1 cellular context compared by ENCODE assay signal in genomic region chr2:27370026-27370815, GRCh38.
TF ChIP-seq lines count a peak whose summit lies in the region.

TSS of gene EIF2B4 (minus strand) at chr2:27370338. CDS start at chr2:27370314, 24 bp downstream.
TSS of gene SNX17 (plus strand) at chr2:27370616. CDS start at chr2:27370744, 128 bp downstream.

TF ChIP-seq in HepG2, 621 proteins besides CTCF, POLR2A, EP300 and RAD21 (continues in another document):
- 0 out of 2 replicates have a peak, but pooled peaks have one; percentile 24 for TF ChIP-seq IRF1 (CRISPR knock-in tag; IDR thresholded peaks at IDR 0.05; ENCODE audit: low read depth)
- TF ChIP-seq MYC (CRISPR knock-in tag; IDR thresholded peaks at IDR 0.05; ENCODE audit: borderline replicate concordance) = peak; percentile 98
- peak; percentile 90; the same call in 1 of the 2 replicates for TF ChIP-seq ZNF512 (CRISPR knock-in tag; IDR thresholded peaks at IDR 0.05)
- TF ChIP-seq BRD4 (CRISPR knock-in tag; IDR thresholded peaks at IDR 0.05) = peak; percentile 95
- peak; percentile 75 for TF ChIP-seq KIAA2018 (CRISPR knock-in tag; IDR thresholded peaks at IDR 0.05; ENCODE audit: borderline replicate concordance)
- peak; percentile 99 for TF ChIP-seq ZNF556 (CRISPR knock-in tag; IDR thresholded peaks at IDR 0.05; ENCODE audit: borderline replicate concordance)
- TF ChIP-seq NFRKB (IDR thresholded peaks at IDR 0.05) = peak; percentile 61
- TF ChIP-seq POLR2AphosphoS5 (IDR thresholded peaks at IDR 0.05; ENCODE audit: low read depth, low read length) = peak; percentile 97
- peak; percentile 25; the same call in 1 of the 2 replicates for TF ChIP-seq PLSCR1 (CRISPR knock-in tag; IDR thresholded peaks at IDR 0.05; ENCODE audit: borderline replicate concordance)
- peak; percentile 38; the same call in 1 of the 2 replicates for TF ChIP-seq XBP1 (CRISPR knock-in tag; IDR thresholded peaks at IDR 0.05)
- no peak for TF ChIP-seq PLRG1 (conservative IDR thresholded peaks at IDR 0.05)
- TF ChIP-seq ZBTB38 (CRISPR knock-in tag; IDR thresholded peaks at IDR 0.05) = peak; percentile 99
- TF ChIP-seq FOSL2 (CRISPR knock-in tag; IDR thresholded peaks at IDR 0.05) = peak; percentile 81; the same call in 1 of the 2 replicates
- peak; percentile 85 for TF ChIP-seq AGO2 (optimal IDR thresholded peaks at IDR 0.05; ENCODE audit: low read depth, low read length)
- TF ChIP-seq ZSCAN31 (CRISPR knock-in tag; IDR thresholded peaks at IDR 0.05; ENCODE audit: low read depth) = peak; percentile 98; the same call in 1 of the 2 replicates
- peak; percentile 98 for TF ChIP-seq DNMT1 (CRISPR knock-in tag; IDR thresholded peaks at IDR 0.05)
- peak; percentile 81 for TF ChIP-seq ZNF605 (CRISPR knock-in tag; IDR thresholded peaks at IDR 0.05)
- no peak for TF ChIP-seq NFIC (IDR thresholded peaks at IDR 0.05; ENCODE audit: low read length)
- TF ChIP-seq ZNF644 (CRISPR knock-in tag; IDR thresholded peaks at IDR 0.05; ENCODE audit: low read depth) = no peak
- TF ChIP-seq ZNF773 (CRISPR knock-in tag; IDR thresholded peaks at IDR 0.05; ENCODE audit: borderline replicate concordance) = peak; percentile 82; the same call in 1 of the 2 replicates
- TF ChIP-seq NFYC (CRISPR knock-in tag; IDR thresholded peaks at IDR 0.05) = peak; percentile 55; the same call in 1 of the 2 replicates
- peak; percentile 72 for TF ChIP-seq NCOA2 (CRISPR knock-in tag; IDR thresholded peaks at IDR 0.05)
- peak; percentile 92; the same call in 1 of the 2 replicates for TF ChIP-seq KLF12 (CRISPR knock-in tag; IDR thresholded peaks at IDR 0.05; ENCODE audit: borderline replicate concordance)
- peak; percentile 51; the same call in 1 of the 2 replicates for TF ChIP-seq HNF4A (CRISPR knock-in tag; IDR thresholded peaks at IDR 0.05)
- TF ChIP-seq ZNF3 (CRISPR knock-in tag; IDR thresholded peaks at IDR 0.05) = no peak
- no peak for TF ChIP-seq DZIP1 (CRISPR knock-in tag; IDR thresholded peaks at IDR 0.05)
- no peak; the same call in 1 of the 2 replicates for TF ChIP-seq ZNF740 (CRISPR knock-in tag; IDR thresholded peaks at IDR 0.05)
- TF ChIP-seq SIN3B (IDR thresholded peaks at IDR 0.05; ENCODE audit: low read length) = peak; percentile 75; the same call in 1 of the 2 replicates
- no peak; the same call in 1 of the 2 replicates for TF ChIP-seq ZKSCAN5 (CRISPR knock-in tag; IDR thresholded peaks at IDR 0.05)
- no peak for TF ChIP-seq GRHL1 (CRISPR knock-in tag; conservative IDR thresholded peaks at IDR 0.05)
- peak; percentile 82; the same call in 1 of the 2 replicates for TF ChIP-seq ZFAT (CRISPR knock-in tag; conservative IDR thresholded peaks at IDR 0.05)
- TF ChIP-seq HIVEP1 (CRISPR knock-in tag; IDR thresholded peaks at IDR 0.05) = peak; percentile 70
- TF ChIP-seq ZNF749 (CRISPR knock-in tag; IDR thresholded peaks at IDR 0.05; ENCODE audit: borderline replicate concordance) = peak; percentile 81; the same call in 1 of the 2 replicates
- no peak for TF ChIP-seq U2AF2 (IDR thresholded peaks at IDR 0.05; ENCODE audit: low read depth, low read length)
- TF ChIP-seq NFE2 (CRISPR knock-in tag; IDR thresholded peaks at IDR 0.05) = no peak
- TF ChIP-seq ARHGAP35 (CRISPR knock-in tag; IDR thresholded peaks at IDR 0.05; ENCODE audit: borderline replicate concordance) = peak; percentile 90
- peak; percentile 99 for TF ChIP-seq ZGPAT (CRISPR knock-in tag; IDR thresholded peaks at IDR 0.05)
- no peak for TF ChIP-seq ZNF383 (CRISPR knock-in tag; IDR thresholded peaks at IDR 0.05; ENCODE audit: borderline replicate concordance)
- TF ChIP-seq NR1H2 (CRISPR knock-in tag; IDR thresholded peaks at IDR 0.05; ENCODE audit: borderline replicate concordance, low read depth) = no peak; the same call in 1 of the 2 replicates
- TF ChIP-seq ZNF136 (CRISPR knock-in tag; IDR thresholded peaks at IDR 0.05; ENCODE audit: low read depth) = peak; percentile 98
- no peak for TF ChIP-seq ZNF781 (CRISPR knock-in tag; IDR thresholded peaks at IDR 0.05; ENCODE audit: borderline replicate concordance, not compliant biosample characterization)
- peak; percentile 56; the same call in 1 of the 2 replicates for TF ChIP-seq RCOR2 (CRISPR knock-in tag; IDR thresholded peaks at IDR 0.05)
- peak; percentile 99 for TF ChIP-seq ZFX (CRISPR knock-in tag; IDR thresholded peaks at IDR 0.05; ENCODE audit: low read depth)
- TF ChIP-seq SMARCE1 (IDR thresholded peaks at IDR 0.05; ENCODE audit: borderline replicate concordance) = no peak
- TF ChIP-seq RELA (CRISPR knock-in tag; IDR thresholded peaks at IDR 0.05) = peak; percentile 79
- TF ChIP-seq KLF6 (CRISPR knock-in tag; IDR thresholded peaks at IDR 0.05) = peak; percentile 85; the same call in 1 of the 2 replicates
- peak; percentile 86 for TF ChIP-seq KLF11 (CRISPR knock-in tag; IDR thresholded peaks at IDR 0.05)
- TF ChIP-seq CBX2 (IDR thresholded peaks at IDR 0.05; ENCODE audit: low read depth, low read length) = no peak
- peak; percentile 99 for TF ChIP-seq CBX2 (CRISPR knock-in tag; IDR thresholded peaks at IDR 0.05; ENCODE audit: low read depth)
- peak; percentile 12; the same call in 1 of the 2 replicates for TF ChIP-seq HMG20B (CRISPR knock-in tag; conservative IDR thresholded peaks at IDR 0.05)
- TF ChIP-seq TARDBP (CRISPR knock-in tag; IDR thresholded peaks at IDR 0.05) = peak; percentile 98
- no peak for TF ChIP-seq SNAI1 (CRISPR knock-in tag; IDR thresholded peaks at IDR 0.05; ENCODE audit: borderline replicate concordance)
